In the genomic region with DNA sequence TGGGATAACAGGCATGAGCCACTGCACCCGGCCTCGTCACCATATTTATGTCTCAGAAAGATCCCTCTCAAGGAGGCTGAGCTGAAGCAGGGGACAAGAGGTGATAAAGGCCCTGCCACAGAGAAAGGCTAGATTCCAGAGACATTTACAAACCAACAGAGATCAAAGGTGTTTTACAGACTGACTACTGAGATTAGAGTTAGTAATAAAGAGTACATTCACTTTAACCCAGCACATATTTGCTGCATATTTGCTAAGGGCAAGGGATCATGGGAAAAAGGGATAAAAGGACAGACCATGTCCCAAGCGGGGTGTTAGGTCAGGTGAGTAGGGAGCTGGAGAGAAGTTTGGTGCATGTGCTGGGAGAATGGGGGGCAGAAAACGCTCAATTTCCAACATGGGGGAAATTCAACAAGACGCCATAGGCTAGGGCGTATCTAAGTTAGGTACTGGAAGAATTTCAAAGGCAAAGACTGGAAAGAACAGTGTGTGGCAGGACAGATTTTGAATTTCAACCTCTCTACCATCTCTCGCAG, we compare ENCODE assay signal across 25 cellular contexts. TPM values are rescaled to one million over a fixed set of nuclear protein-coding genes. Genes with fewer than 3 reads are reported as not detected.
A peak's percentile ranks its signal among the peaks of the same experiment; 100 is the strongest.
DNase-seq lines count a peak whose midpoint lies in the region; ATAC-seq, FAIRE-seq and TF ChIP-seq lines count a peak whose summit lies in the region.
"Had no signal": no experiment of that assay in that cellular context is flagged by ENCODE, and none has a peak within 500 bp of the region (broad histone marks: within the 10 kb centered on the region; RNA-seq: fewer than 3 reads in every experiment).

No MANE protein-coding gene starts in this region.

- H3K36me3 ChIP-seq in small intestine (ENCODE audit: control insufficient read depth in 2 of 2, insufficient read depth in 2 of 2, low read length in 2 of 2), result no peaks in the 10 kb centered on the region
- H3K36me3 ChIP-seq: esophagus muscularis mucosa, tibial artery had no signal

- peak overlapping the region; percentile 93 to 94 for H3K27ac ChIP-seq in small intestine (ENCODE audit: low read depth in 1 of 2, low read length in 1 of 2)
- H3K27ac ChIP-seq: esophagus muscularis mucosa, tibial artery had no signal

- H3K4me3 ChIP-seq in small intestine (ENCODE audit: low read depth in 1 of 2, low read length in 2 of 2), result no peak overlapping the region
- H3K4me3 ChIP-seq: esophagus muscularis mucosa, GM12878, tibial artery had no signal

- TF ChIP-seq CTCF in brain (conservative IDR thresholded peaks at IDR 0.05), result no peak
- TF ChIP-seq CTCF in mesothelial cell of epicardium (IDR thresholded peaks at IDR 0.05; ENCODE audit: unreplicated experiment), result no peak

- H3K9me3 Mint-ChIP-seq in brain, result peaks cover 0 to 5% (median 0%) of the 10 kb centered on the region in 5 experiments
- no peaks in the 10 kb centered on the region for H3K9me3 Mint-ChIP-seq in mesothelial cell of epicardium
- H3K9me3 Mint-ChIP-seq: activated T-cell treated with anti-CD3 and anti-CD28 coated beads, Interleukin-2, amount 50 U/mL, for 24 hours; CD4-positive, alpha-beta T cell had no signal

- H3K36me3 Mint-ChIP-seq in brain (no peaks in the 10 kb centered on the region), mesothelial cell of epicardium (no peaks in the 10 kb centered on the region)

- no peaks in the 10 kb centered on the region for H3K9me3 ChIP-seq in small intestine (ENCODE audit: control insufficient read depth, low read depth)
- H3K9me3 ChIP-seq: esophagus muscularis mucosa, tibial artery had no signal

- no peak for ATAC-seq in GM19351 (IDR thresholded peaks at IDR 0.05; ENCODE audit: unreplicated experiment)
- ATAC-seq in HG03159 (IDR thresholded peaks at IDR 0.05; ENCODE audit: unreplicated experiment), result no peak
- ATAC-seq: activated CD4-positive, CD25-positive, alpha-beta regulatory T cell treated with anti-CD3 and anti-CD28 coated beads, Interleukin-2, amount 50 U/mL, for 24 hours; GM12878; left cardiac atrium had no signal

- H3K27me3 ChIP-seq in small intestine (ENCODE audit: control insufficient read depth in 2 of 2, insufficient read depth in 2 of 2, low read length in 2 of 2), result no peaks in the 10 kb centered on the region
- H3K27me3 ChIP-seq: esophagus muscularis mucosa, tibial artery had no signal

- H3K4me1 ChIP-seq in small intestine (ENCODE audit: control insufficient read depth in 2 of 2, insufficient read depth in 1 of 2, low read depth in 1 of 2, low read length in 1 of 2), result peaks cover 0 to 2% of the 10 kb centered on the region in 2 donors
- H3K4me1 ChIP-seq: tibial artery had no signal

- FAIRE-seq in small intestine (lab: Jason Lieb, UNC), result no peak
- FAIRE-seq: GM12878 had no signal

- H3K4me1 Mint-ChIP-seq in brain (peaks cover 31% of the 10 kb centered on the region), mesothelial cell of epicardium (peaks cover 26% of the 10 kb centered on the region)

- DNase-seq in LoVo (ENCODE audit: low spot score) (peak; percentile 39), mesothelial cell of epicardium (ENCODE audit: low spot score in 2 of 2, unreplicated experiment in 2 of 2) (no peak), small intestine (peak; percentile 76), OCI-M1 (lab: John Stamatoyannopoulos, UW) (no peak), NCI-H345 (lab: John Stamatoyannopoulos, UW) (no peak)
- DNase-seq: activated naive CD4-positive, alpha-beta T cell treated with Interleukin-2 at 50 U/mL for 16 hours; activated T-cell treated with anti-CD3 and anti-CD28 coated beads, Interleukin-2, amount 50 U/mL, for 24 hours; CD4-positive, alpha-beta T cell; central memory CD4-positive, alpha-beta T cell; effector CD4-positive, alpha-beta T cell; GOT3; KBM-7; left cardiac atrium; NCI-H187 treated with DMSO at 0.1 percent for 48 hours; NCI-H226; NK-92 treated with Interleukin-12 subunit alpha and Interleukin-12 subunit beta, amount 100 ng/mL, for 24 hours; occipital lobe; T1000; tibial artery had no signal

- H3K4me3 Mint-ChIP-seq in brain (no peak overlapping the region), mesothelial cell of epicardium (no peak overlapping the region)
- H3K4me3 Mint-ChIP-seq: activated T-cell treated with anti-CD3 and anti-CD28 coated beads, Interleukin-2, amount 50 U/mL, for 24 hours; CD4-positive, alpha-beta T cell had no signal

- WGBS in small intestine, 3 donors, result 37 to 63% (median 47%) methylated on average over 7 of the region's 7 CpGs

- peak overlapping the region in 4 of 5 experiments; percentile 14 to 97 (median 58) for H3K27ac Mint-ChIP-seq in brain
- H3K27ac Mint-ChIP-seq in mesothelial cell of epicardium, result peak overlapping the region; percentile 87
- H3K27ac Mint-ChIP-seq: activated T-cell treated with anti-CD3 and anti-CD28 coated beads, Interleukin-2, amount 50 U/mL, for 24 hours; CD4-positive, alpha-beta T cell had no signal

- H3K27me3 Mint-ChIP-seq in brain (peaks cover 7% of the 10 kb centered on the region), mesothelial cell of epicardium (ENCODE audit: low read depth) (no peaks in the 10 kb centered on the region)
- H3K27me3 Mint-ChIP-seq: activated T-cell treated with anti-CD3 and anti-CD28 coated beads, Interleukin-2, amount 50 U/mL, for 24 hours; CD4-positive, alpha-beta T cell had no signal

RNA-seq across cellular contexts. Expression of gene SEC63, which starts 43.8 kb away (rescaled TPM):
- 31.3 TPM for polyA plus RNA-seq in brain (ENCODE audit: insufficient read depth, low read depth, low replicate concordance)
- 154 to 158 TPM (median 154 TPM) in 3 replicates for total RNA-seq in mesothelial cell of epicardium
- 10 to 100 TPM; 10.1 to 29.4 (median 11.1) TPM for polyA plus RNA-seq in small intestine

Comparison
In these comparisons a context has a peak if more than half of its experiments do, and no peak if none do; other contexts are left out.
1. DNase-seq: peak in LoVo (single experiment) and small intestine (single experiment); none in mesothelial cell of epicardium (0 of 2), OCI-M1 (single experiment) and NCI-H345 (single experiment).